In the genomic region with DNA sequence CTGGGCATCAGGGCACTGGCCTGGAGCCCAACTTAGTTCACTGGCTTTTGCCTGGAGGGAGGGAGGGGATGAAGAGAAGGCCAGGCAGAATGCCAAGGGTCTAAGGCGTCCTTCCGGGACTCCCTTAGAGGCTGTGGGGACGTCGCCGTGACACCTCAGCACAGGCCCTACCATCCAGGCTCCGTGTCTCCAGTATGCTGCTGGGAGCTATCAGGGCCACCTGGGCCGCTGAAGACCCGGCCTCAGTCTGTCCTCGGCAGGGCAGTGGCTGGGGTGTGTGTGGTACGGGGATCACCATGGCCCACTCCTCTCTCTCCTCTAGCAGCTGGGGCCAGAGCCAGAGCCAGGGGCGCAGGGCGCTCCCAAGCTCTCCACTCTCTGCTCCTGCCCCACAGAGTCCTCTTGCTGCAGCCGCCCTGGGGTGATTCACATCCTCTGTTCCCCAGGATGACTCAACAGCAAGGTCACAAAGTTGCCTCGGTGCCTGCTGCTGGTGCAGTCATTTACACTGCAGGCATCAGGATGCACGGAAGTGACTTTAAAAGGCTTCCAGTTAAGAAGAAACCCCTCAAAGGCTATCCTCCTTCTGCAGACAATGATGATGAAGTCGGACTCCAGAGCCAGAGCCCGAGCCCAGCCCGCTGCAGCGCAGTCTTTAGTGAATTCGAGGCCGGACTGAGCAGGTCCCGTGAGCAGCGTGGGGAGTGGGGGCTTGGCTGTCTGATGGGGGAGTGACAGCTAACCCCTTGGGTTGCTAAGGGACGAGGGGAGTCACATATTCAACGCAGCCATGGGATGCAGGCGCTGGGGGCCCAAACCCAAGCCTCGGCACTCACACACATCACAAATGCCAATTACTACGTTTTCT, we compare ENCODE assay signal across 9 cellular contexts. TPM values are rescaled to one million over a fixed set of nuclear protein-coding genes. Genes with fewer than 3 reads are reported as not detected.
DNase-seq lines count a peak whose midpoint lies in the region; ATAC-seq and TF ChIP-seq lines count a peak whose summit lies in the region.
"Had no signal": no experiment of that assay in that cellular context is flagged by ENCODE, and none has a peak within 500 bp of the region (broad histone marks: within the 10 kb centered on the region; RNA-seq: fewer than 3 reads in every experiment).

No MANE protein-coding gene starts in this region.

- no peak for TF ChIP-seq CTCF in activated CD8-positive, alpha-beta T cell treated with anti-CD3 and anti-CD28 coated beads for 36 hours (IDR thresholded peaks at IDR 0.05)
- TF ChIP-seq CTCF in foreskin fibroblast (IDR thresholded peaks at IDR 0.05; ENCODE audit: low read depth, low read length): no peak
- no peak for TF ChIP-seq CTCF in GM13976 (IDR thresholded peaks at IDR 0.05; ENCODE audit: borderline replicate concordance, control extremely low read depth, extremely low read depth, insufficient read depth, missing control alignments)

- no peak overlapping the region for H3K4me3 Mint-ChIP-seq in activated CD8-positive, alpha-beta T cell treated with anti-CD3 and anti-CD28 coated beads for 36 hours
- no peak overlapping the region for H3K4me3 Mint-ChIP-seq in activated CD8-positive, alpha-beta T cell treated with anti-CD3 and anti-CD28 coated beads, Interleukin-2, amount 10 ng/mL, durations not matched to agents 7 days and 5 days
- no peak overlapping the region for H3K4me3 Mint-ChIP-seq in T-cell

- peaks cover 3% of the 10 kb centered on the region for H3K4me1 Mint-ChIP-seq in activated CD8-positive, alpha-beta T cell treated with anti-CD3 and anti-CD28 coated beads for 36 hours (ENCODE audit: low read depth)
- no peaks in the 10 kb centered on the region for H3K4me1 Mint-ChIP-seq in activated CD8-positive, alpha-beta T cell treated with anti-CD3 and anti-CD28 coated beads, Interleukin-2, amount 10 ng/mL, durations not matched to agents 7 days and 5 days (ENCODE audit: low read depth)
- H3K4me1 Mint-ChIP-seq in T-cell: no peaks in the 10 kb centered on the region

- CTCF ChIA-PET in activated CD8-positive, alpha-beta T cell treated with anti-CD3 and anti-CD28 coated beads for 36 hours (lab: Charles Lee): no interaction called here
- CTCF ChIA-PET in activated CD8-positive, alpha-beta T cell treated with anti-CD3 and anti-CD28 coated beads, Interleukin-2, amount 10 ng/mL, durations not matched to agents 7 days and 5 days (lab: Charles Lee): no interaction called here
- CTCF ChIA-PET in T-cell (lab: Charles Lee): no interaction called here

- DNase-seq in activated CD8-positive, alpha-beta T cell treated with anti-CD3 and anti-CD28 coated beads for 36 hours: peak; percentile 57
- no peak for DNase-seq in activated CD8-positive, alpha-beta T cell treated with anti-CD3 and anti-CD28 coated beads, Interleukin-2, amount 10 ng/mL, durations not matched to agents 7 days and 5 days
- DNase-seq in SKM-1 (lab: John Stamatoyannopoulos, UW; ENCODE audit: unreplicated experiment) (peak; percentile 9), foreskin fibroblast (peak; percentile 93 to 96), NCI-H1417 (lab: John Stamatoyannopoulos, UW) (no peak), GM13976 (ENCODE audit: low spot score) (no peak), T-cell (no peak)
- DNase-seq in stimulated activated CD8-positive, alpha-beta memory T cell treated with anti-CD3 and anti-CD28 coated beads, Interleukin-4, amount 100 ng/mL, for 48 hours: peak; percentile 74

- intact Hi-C loops in activated CD8-positive, alpha-beta T cell treated with anti-CD3 and anti-CD28 coated beads for 36 hours (cut with micrococcal nuclease): no loop called here

- ATAC-seq in activated CD8-positive, alpha-beta T cell treated with anti-CD3 and anti-CD28 coated beads for 36 hours: peak; percentile 80
- ATAC-seq in activated CD8-positive, alpha-beta T cell treated with anti-CD3 and anti-CD28 coated beads, Interleukin-2, amount 10 ng/mL, durations not matched to agents 7 days and 5 days: no peak
- ATAC-seq in T-cell (replicated peaks in 1 of 4): no peak

- H3K27me3 Mint-ChIP-seq in activated CD8-positive, alpha-beta T cell treated with anti-CD3 and anti-CD28 coated beads for 36 hours: no peaks in the 10 kb centered on the region
- no peaks in the 10 kb centered on the region for H3K27me3 Mint-ChIP-seq in activated CD8-positive, alpha-beta T cell treated with anti-CD3 and anti-CD28 coated beads, Interleukin-2, amount 10 ng/mL, durations not matched to agents 7 days and 5 days (ENCODE audit: low read depth)
- no peaks in the 10 kb centered on the region for H3K27me3 Mint-ChIP-seq in T-cell

- no peak overlapping the region for H3K27ac Mint-ChIP-seq in activated CD8-positive, alpha-beta T cell treated with anti-CD3 and anti-CD28 coated beads for 36 hours
- H3K27ac Mint-ChIP-seq in activated CD8-positive, alpha-beta T cell treated with anti-CD3 and anti-CD28 coated beads, Interleukin-2, amount 10 ng/mL, durations not matched to agents 7 days and 5 days: no peak overlapping the region
- H3K27ac Mint-ChIP-seq in T-cell: no peak overlapping the region

- H3K36me3 Mint-ChIP-seq in activated CD8-positive, alpha-beta T cell treated with anti-CD3 and anti-CD28 coated beads for 36 hours (ENCODE audit: low read depth): no peaks in the 10 kb centered on the region
- no peaks in the 10 kb centered on the region for H3K36me3 Mint-ChIP-seq in activated CD8-positive, alpha-beta T cell treated with anti-CD3 and anti-CD28 coated beads, Interleukin-2, amount 10 ng/mL, durations not matched to agents 7 days and 5 days (ENCODE audit: low read depth)
- no peaks in the 10 kb centered on the region for H3K36me3 Mint-ChIP-seq in T-cell

- no peaks in the 10 kb centered on the region for H3K9me3 Mint-ChIP-seq in activated CD8-positive, alpha-beta T cell treated with anti-CD3 and anti-CD28 coated beads for 36 hours
- no peaks in the 10 kb centered on the region for H3K9me3 Mint-ChIP-seq in activated CD8-positive, alpha-beta T cell treated with anti-CD3 and anti-CD28 coated beads, Interleukin-2, amount 10 ng/mL, durations not matched to agents 7 days and 5 days (ENCODE audit: insufficient read depth)
- H3K9me3 Mint-ChIP-seq in T-cell: no peaks in the 10 kb centered on the region

- in situ Hi-C loops in GM13976 (cut with MboI; ENCODE audit: low sequenced_read_pairs, unreplicated experiment): no loop called here

- H3K4me3 ChIP-seq in foreskin fibroblast (ENCODE audit: low read depth in 1 of 2, low read length in 2 of 2): no peak overlapping the region
- H3K4me3 ChIP-seq: suprapubic skin had no signal

- POLR2A ChIA-PET in activated CD8-positive, alpha-beta T cell treated with anti-CD3 and anti-CD28 coated beads for 36 hours (lab: Charles Lee): no interaction called here
- POLR2A ChIA-PET in activated CD8-positive, alpha-beta T cell treated with anti-CD3 and anti-CD28 coated beads, Interleukin-2, amount 10 ng/mL, durations not matched to agents 7 days and 5 days (lab: Charles Lee): no interaction called here
- POLR2A ChIA-PET in T-cell (lab: Charles Lee): no interaction called here

RNA-seq across cellular contexts. Expression of a gene that starts 31.9 kb away (rescaled TPM):
- total RNA-seq in activated CD8-positive, alpha-beta T cell treated with anti-CD3 and anti-CD28 coated beads for 36 hours: 1 to 10 TPM; 2.1 to 2.4 TPM
- total RNA-seq in activated CD8-positive, alpha-beta T cell treated with anti-CD3 and anti-CD28 coated beads, Interleukin-2, amount 10 ng/mL, durations not matched to agents 7 days and 5 days: 1 to 10 TPM in 1 of 2 experiments, under 1 TPM in 1; 0.99 to 2.2 TPM
- 1 to 10 TPM in 4 of 5 donors, under 1 TPM in 1; 0.96 to 4.1 (median 3.2) TPM for total RNA-seq in T-cell

Comparison
In these comparisons a context has a peak if more than half of its experiments do, and no peak if none do; other contexts are left out.
1. DNase-seq: peak in activated CD8-positive, alpha-beta T cell treated with anti-CD3 and anti-CD28 coated beads for 36 hours (single experiment), SKM-1 (single experiment), foreskin fibroblast (2 of 2) and stimulated activated CD8-positive, alpha-beta memory T cell treated with anti-CD3 and anti-CD28 coated beads, Interleukin-4, amount 100 ng/mL, for 48 hours (single experiment); none in activated CD8-positive, alpha-beta T cell treated with anti-CD3 and anti-CD28 coated beads, Interleukin-2, amount 10 ng/mL, durations not matched to agents 7 days and 5 days (single experiment), NCI-H1417 (0 of 3), GM13976 (single experiment) and T-cell (0 of 34).